ENCODE assay signal across 8 cellular contexts in genomic region chr1:12658531-12659453, GRCh38. TPM values are rescaled to one million over a fixed set of nuclear protein-coding genes. Genes with fewer than 3 reads are reported as not detected.
DNase-seq lines count a peak whose midpoint lies in the region; ATAC-seq and TF ChIP-seq lines count a peak whose summit lies in the region.

No MANE protein-coding gene starts in this region.

- H3K4me3 Mint-ChIP-seq in naive B cell: no peak overlapping the region

- peak; percentile 73 for DNase-seq in DMS53 treated with DMSO at 0.1 percent for 48 hours (lab: John Stamatoyannopoulos, UW; ENCODE audit: unreplicated experiment)
- DNase-seq in HUDEP-2 (lab: John Stamatoyannopoulos, UW; ENCODE audit: unreplicated experiment in 76 of 76): peak in 60 of 76 experiments; percentile 1 to 75 (median 40)
- DNase-seq in OCI-M1 (lab: John Stamatoyannopoulos, UW): peak; percentile 85
- DNase-seq in activated T-cell treated with anti-CD3 and anti-CD28 coated beads for 24 hours (ENCODE audit: low read depth): peak; percentile 65
- peak; percentile 70 to 87 for DNase-seq in erythroblast (lab: John Stamatoyannopoulos, UW)
- peak; percentile 44 for DNase-seq in naive B cell
- DNase-seq in stimulated activated CD8-positive, alpha-beta memory T cell treated with anti-CD3 and anti-CD28 coated beads, Interleukin-7, amount 100 ng/mL, for 48 hours (ENCODE audit: extremely low read depth in 1 of 2, low read depth in 1 of 2): peak; percentile 31 to 62

- peaks cover 8 to 22% (median 21%) of the 10 kb centered on the region in 3 donors for H3K27me3 Mint-ChIP-seq in naive B cell

- H3K36me3 Mint-ChIP-seq in naive B cell: no peaks in the 10 kb centered on the region

- peak overlapping the region in 3 of 6 donors; percentile 6 to 64 (median 17) for H3K27ac Mint-ChIP-seq in naive B cell

- H3K4me1 Mint-ChIP-seq in naive B cell: peaks cover 4 to 7% (median 6%) of the 10 kb centered on the region in 3 donors

- TF ChIP-seq POLR2A in erythroblast (IDR thresholded peaks at IDR 0.05; ENCODE audit: low read length): no peak

- peak in 1 of 2 donors; percentile 43 for ATAC-seq in naive B cell (ENCODE audit: low read depth in 2 of 2)
- ATAC-seq in HG03097 (IDR thresholded peaks at IDR 0.05; ENCODE audit: low FRiP score, unreplicated experiment): no peak

- H3K9me3 Mint-ChIP-seq in naive B cell: peaks cover 4 to 16% (median 5%) of the 10 kb centered on the region in 7 donors

RNA-seq across cellular contexts. Expression of gene AADACL4, which starts 14.9 kb away (rescaled TPM):
- polyA plus RNA-seq in naive B cell (ENCODE audit: low read depth in 6 of 6): not detected

RNA-seq across cellular contexts. Expression of gene DHRS3, which starts 40.8 kb away (rescaled TPM):
- 1 to 10 TPM in 2 of 6 donors, under 1 TPM in 3, not detected in 1; 0.21 to 1.9 (median 0.47) TPM for polyA plus RNA-seq in naive B cell (ENCODE audit: low read depth in 6 of 6)

RNA-seq across cellular contexts. Expression of gene AADACL3, which starts 57.1 kb away (rescaled TPM):
- not detected for polyA plus RNA-seq in naive B cell (ENCODE audit: low read depth in 6 of 6)
